ENCODE assay signal across 3 cellular contexts in the genomic region with DNA sequence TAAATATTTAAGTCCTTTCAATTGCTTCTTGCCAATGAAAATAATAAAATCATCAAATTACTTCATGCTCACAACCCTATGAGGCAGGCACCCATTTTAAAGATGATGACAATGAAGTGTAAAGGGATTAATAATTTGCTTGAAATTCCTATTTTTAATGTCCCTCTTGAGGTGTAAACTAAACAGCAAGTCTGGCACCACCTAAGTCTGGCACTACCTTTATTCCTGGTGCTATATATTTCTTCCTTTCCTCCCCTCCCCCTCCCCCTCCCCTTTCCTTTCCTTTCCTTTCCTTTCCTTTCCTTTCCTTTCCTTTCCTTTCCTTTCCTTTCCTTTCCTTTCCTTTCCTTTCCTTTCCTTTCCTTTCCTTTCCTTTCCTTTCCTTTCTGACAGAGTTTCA.
TF ChIP-seq lines count a peak whose summit lies in the region.

No MANE protein-coding gene starts in this region.

TF ChIP-seq in HepG2, 621 proteins besides CTCF, POLR2A, EP300 and RAD21:
- TF ChIP-seq PCBP1 (IDR thresholded peaks at IDR 0.05; ENCODE audit: borderline replicate concordance, low read depth, low read length) (0 out of 2 replicates have a peak, but pooled peaks have one; percentile 43), ZNF501 (CRISPR knock-in tag; IDR thresholded peaks at IDR 0.05) (no peak), HNRNPK (IDR thresholded peaks at IDR 0.05; ENCODE audit: low read depth, low read length, poor library complexity, severe bottlenecking) (peak; percentile 83)

TF ChIP-seq in WTC11, 78 proteins besides CTCF, POLR2A, EP300 and RAD21:
- TF ChIP-seq TP53 (CRISPR knock-in tag; IDR thresholded peaks at IDR 0.05) (no peak), ZNF138 (CRISPR knock-in tag; conservative IDR thresholded peaks at IDR 0.05) (no peak), NR1H2 (CRISPR knock-in tag; IDR thresholded peaks at IDR 0.05) (no peak), TEAD4 (CRISPR knock-in tag; IDR thresholded peaks at IDR 0.05) (no peak), ESRRA (CRISPR knock-in tag; IDR thresholded peaks at IDR 0.05; ENCODE audit: borderline replicate concordance) (no peak), PRRX2 (CRISPR knock-in tag; IDR thresholded peaks at IDR 0.05) (no peak), SMAD3 (CRISPR knock-in tag; IDR thresholded peaks at IDR 0.05; ENCODE audit: borderline replicate concordance) (no peak), MYBL2 (CRISPR knock-in tag; IDR thresholded peaks at IDR 0.05) (no peak), ZNF121 (CRISPR knock-in tag; IDR thresholded peaks at IDR 0.05) (no peak), CREM (CRISPR knock-in tag; IDR thresholded peaks at IDR 0.05) (no peak), IRF2 (CRISPR knock-in tag; IDR thresholded peaks at IDR 0.05; ENCODE audit: borderline replicate concordance, low read depth) (no peak), CBFB (CRISPR knock-in tag; IDR thresholded peaks at IDR 0.05; ENCODE audit: low read depth) (no peak), ZNF423 (CRISPR knock-in tag; IDR thresholded peaks at IDR 0.05) (no peak)
- TF ChIP-seq, protein P1, sequence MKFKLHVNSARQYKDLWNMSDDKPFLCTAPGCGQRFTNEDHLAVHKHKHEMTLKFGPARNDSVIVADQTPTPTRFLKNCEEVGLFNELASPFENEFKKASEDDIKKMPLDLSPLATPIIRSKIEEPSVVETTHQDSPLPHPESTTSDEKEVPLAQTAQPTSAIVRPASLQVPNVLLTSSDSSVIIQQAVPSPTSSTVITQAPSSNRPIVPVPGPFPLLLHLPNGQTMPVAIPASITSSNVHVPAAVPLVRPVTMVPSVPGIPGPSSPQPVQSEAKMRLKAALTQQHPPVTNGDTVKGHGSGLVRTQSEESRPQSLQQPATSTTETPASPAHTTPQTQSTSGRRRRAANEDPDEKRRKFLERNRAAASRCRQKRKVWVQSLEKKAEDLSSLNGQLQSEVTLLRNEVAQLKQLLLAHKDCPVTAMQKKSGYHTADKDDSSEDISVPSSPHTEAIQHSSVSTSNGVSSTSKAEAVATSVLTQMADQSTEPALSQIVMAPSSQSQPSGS (CRISPR knock-in tag; IDR thresholded peaks at IDR 0.05; ENCODE audit: borderline replicate concordance, low read depth), result no peak

TF ChIP-seq in endothelial cell of umbilical vein, 7 proteins besides CTCF, POLR2A, EP300 and RAD21:
- no peak for TF ChIP-seq EZH2 (IDR thresholded peaks at IDR 0.05; ENCODE audit: borderline replicate concordance, low read depth, low read length, severe bottlenecking)
- no peak for TF ChIP-seq JUN (IDR thresholded peaks at IDR 0.05; ENCODE audit: borderline replicate concordance, insufficient read depth, insufficient read length, low read depth)
- no peak for TF ChIP-seq GATA2 (IDR thresholded peaks at IDR 0.05; ENCODE audit: insufficient read depth, insufficient read length, low read depth, low read length)
- no peak for TF ChIP-seq POLR2AphosphoS5 (IDR thresholded peaks at IDR 0.05; ENCODE audit: insufficient read depth, low read depth, low read length)
- TF ChIP-seq MYC (IDR thresholded peaks at IDR 0.05; ENCODE audit: low read depth, low read length), result no peak
- TF ChIP-seq, protein P2, sequence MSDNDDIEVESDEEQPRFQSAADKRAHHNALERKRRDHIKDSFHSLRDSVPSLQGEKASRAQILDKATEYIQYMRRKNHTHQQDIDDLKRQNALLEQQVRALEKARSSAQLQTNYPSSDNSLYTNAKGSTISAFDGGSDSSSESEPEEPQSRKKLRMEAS (IDR thresholded peaks at IDR 0.05; ENCODE audit: insufficient read depth, insufficient read length), result no peak
- TF ChIP-seq FOS (IDR thresholded peaks at IDR 0.05; ENCODE audit: borderline replicate concordance, insufficient read depth, low read length), result no peak
TF ChIP-seq in endothelial cell of umbilical vein: peak in this region for 0.
